ENCODE assay signal across 8 cellular contexts in genomic region chr6:141552463-141552862, GRCh38.
DNase-seq lines count a peak whose midpoint lies in the region; ATAC-seq, FAIRE-seq and TF ChIP-seq lines count a peak whose summit lies in the region.

No MANE protein-coding gene starts in this region.

- TF ChIP-seq CTCF in AG04450 (IDR thresholded peaks at IDR 0.05; ENCODE audit: low read depth, low read length) (no peak), kidney (IDR thresholded peaks at IDR 0.05; ENCODE audit: borderline replicate concordance, extremely low read depth, insufficient read depth) (no peak), testis (IDR thresholded peaks at IDR 0.05) (no peak)

- DNase-seq in AG04450 (ENCODE audit: low read depth, low spot score), result peak; percentile 43
- peak; percentile 98 for DNase-seq in NCI-H748 treated with DMSO at 0.1 percent for 48 hours (lab: John Stamatoyannopoulos, UW)
- no peak for DNase-seq in kidney
- no peak for DNase-seq in stimulated activated CD4-positive, alpha-beta T cell treated with anti-CD3 and anti-CD28 coated beads, Interleukin-15, amount 100 ng/mL, for 24 hours
- no peak for DNase-seq in testis
- no peak for DNase-seq in left colon

- CTCF ChIA-PET in AG04450 (lab: Charles Lee), result interaction anchor here (0.6 kb wide), 1 partner anchor 1499 kb away, joined by 3 read pairs; no protein-coding TSS in a partner anchor

- H3K9ac ChIP-seq in kidney (ENCODE audit: low read length in 2 of 2), result no peak overlapping the region

- H3K4me3 ChIP-seq in AG04450 (ENCODE audit: low read depth, low read length) (no peak overlapping the region), kidney (ENCODE audit: low read length in 2 of 2) (no peak overlapping the region), testis (no peak overlapping the region)

- ATAC-seq in GM19397 (IDR thresholded peaks at IDR 0.05; ENCODE audit: unreplicated experiment) (peak; percentile 70), HG03432 (IDR thresholded peaks at IDR 0.05; ENCODE audit: unreplicated experiment) (peak; percentile 88), left colon (no peak)

- H3K27ac ChIP-seq in AG04450 (ENCODE audit: low read depth, low read length) (no peak overlapping the region), kidney (ENCODE audit: low read depth in 2 of 2, low read length in 2 of 2) (no peak overlapping the region), testis (no peak overlapping the region)

- TF ChIP-seq POLR2A in testis (IDR thresholded peaks at IDR 0.05), result no peak

- POLR2A ChIA-PET in AG04450 (lab: Yijun Ruan, JAX), result no interaction called here

- H3K9me3 ChIP-seq in AG04450 (ENCODE audit: control insufficient read depth, insufficient read depth, low read length), result no peaks in the 10 kb centered on the region
- peaks cover 0 to 2% of the 10 kb centered on the region in 2 donors for H3K9me3 ChIP-seq in kidney (ENCODE audit: control insufficient read depth in 1 of 2, low read length in 2 of 2)
- no peaks in the 10 kb centered on the region for H3K9me3 ChIP-seq in testis

- peak; percentile 76 for FAIRE-seq in kidney (lab: Jason Lieb, UNC)

- H3K36me3 ChIP-seq in kidney (ENCODE audit: control insufficient read depth in 1 of 2, insufficient read depth in 2 of 2, low read length in 2 of 2) (no peaks in the 10 kb centered on the region), testis (ENCODE audit: low read depth, missing control alignments) (no peaks in the 10 kb centered on the region)

- intact Hi-C loops in kidney (cut with DNase I) (no loop called here), testis (cut with DNase I; ENCODE audit: low total_unique reads) (no loop called here), left colon (cut with DNase I, micrococcal nuclease) (no loop called here)

- no peaks in the 10 kb centered on the region for H3K4me1 ChIP-seq in kidney (ENCODE audit: control insufficient read depth in 1 of 2, insufficient read depth in 1 of 2, low read depth in 1 of 2, low read length in 2 of 2)
- no peaks in the 10 kb centered on the region for H3K4me1 ChIP-seq in testis

- H3K27me3 ChIP-seq in AG04450 (ENCODE audit: control insufficient read depth, insufficient read depth, low read length), result no peaks in the 10 kb centered on the region
- no peaks in the 10 kb centered on the region for H3K27me3 ChIP-seq in testis

- WGBS in testis, 2 donors, result 73 to 92% methylated on average over 1 of the region's 1 CpG

Comparison
In these comparisons a context has a peak if more than half of its experiments do, and no peak if none do; other contexts are left out.
1. DNase-seq: peak in AG04450 (single experiment) and NCI-H748 treated with DMSO at 0.1 percent for 48 hours (single experiment); none in kidney (single experiment), stimulated activated CD4-positive, alpha-beta T cell treated with anti-CD3 and anti-CD28 coated beads, Interleukin-15, amount 100 ng/mL, for 24 hours (single experiment), testis (single experiment) and left colon (0 of 2).